39 cellular contexts compared by ENCODE assay signal in genomic region chr18:74346206-74346605, GRCh38. TPM values are rescaled to one million over a fixed set of nuclear protein-coding genes. Genes with fewer than 3 reads are reported as not detected.
"Had no signal": no experiment of that assay in that cellular context is flagged by ENCODE, and none has a peak within 500 bp of the region (broad histone marks: within the 10 kb centered on the region; RNA-seq: fewer than 3 reads in every experiment).

No MANE protein-coding gene starts in this region.

- H3K4me1 ChIP-seq: adrenal gland, ascending aorta, body of pancreas, breast epithelium had no signal

- FAIRE-seq: astrocyte, bronchial epithelial cell had no signal

- DNase-seq: activated effector memory CD4-positive, alpha-beta T cell treated with anti-CD3 and anti-CD28 coated beads, Interleukin-2, amount 50 U/mL, for 16 hours; activated effector memory CD4-positive, alpha-beta T cell treated with Interleukin-2 at 50 U/mL for 16 hours; activated gamma-delta T cell; activated gamma-delta T cell treated with Interleukin-2 at 50 U/mL for 16 hours; activated naive CD4-positive, alpha-beta T cell; activated naive CD4-positive, alpha-beta T cell treated with anti-CD3 and anti-CD28 coated beads for 36 hours; activated naive CD4-positive, alpha-beta T cell treated with anti-CD3 and anti-CD28 coated beads, Interleukin-2, amount 10 ng/mL, durations not matched to agents 7 days and 5 days; activated naive CD4-positive, alpha-beta T cell treated with anti-CD3 and anti-CD28 coated beads, Interleukin-2, amount 50 U/mL, for 16 hours; activated naive CD4-positive, alpha-beta T cell treated with Interleukin-2 at 50 U/mL for 16 hours; activated naive CD8-positive, alpha-beta T cell treated with anti-CD3 and anti-CD28 coated beads for 36 hours; activated naive CD8-positive, alpha-beta T cell treated with anti-CD3 and anti-CD28 coated beads, Interleukin-2, amount 10 ng/mL, durations not matched to agents 7 days and 5 days; activated naive CD8-positive, alpha-beta T cell treated with anti-CD3 and anti-CD28 coated beads, Interleukin-2, amount 50 U/mL, for 24 hours; activated T-cell treated with anti-CD3 and anti-CD28 coated beads, Interleukin-2, amount 50 U/mL, for 1 hour; activated T-cell treated with anti-CD3 and anti-CD28 coated beads, Interleukin-2, amount 50 U/mL, for 24 hours; activated T-cell treated with anti-CD3 and anti-CD28 coated beads, Interleukin-2, amount 50 U/mL, for 4 hours; activated T-cell treated with anti-CD3 and anti-CD28 coated beads, Interleukin-2, amount 50 U/mL, for 48 hours; activated T-cell treated with anti-CD3 and anti-CD28 coated beads, Interleukin-2, amount 50 U/mL, for 72 hours; adrenal gland; amniotic stem cell; amygdala; anterior cingulate cortex; aorta; body of pancreas; brain microvascular endothelial cell; caudate nucleus; central memory CD4-positive, alpha-beta T cell; cerebellar nuclear complex had no signal

- H3K4me3 ChIP-seq: adrenal gland, ascending aorta, body of pancreas, breast epithelium, cardiac muscle cell had no signal

- H3K27me3 ChIP-seq: adrenal gland, ascending aorta, body of pancreas, brain microvascular endothelial cell, breast epithelium, cardiac muscle cell had no signal

- H3K36me3 ChIP-seq: adrenal gland, ascending aorta, brain microvascular endothelial cell, breast epithelium, cardiac muscle cell had no signal

- H3K9me3 ChIP-seq: adrenal gland, ascending aorta, body of pancreas, breast epithelium had no signal

- ATAC-seq: activated naive CD4-positive, alpha-beta T cell treated with anti-CD3 and anti-CD28 coated beads, Interleukin-2, amount 50 U/mL, for 72 hours; activated naive CD8-positive, alpha-beta T cell treated with anti-CD3 and anti-CD28 coated beads, Interleukin-2, amount 50 U/mL, for 24 hours; activated T-cell treated with anti-CD3 and anti-CD28 coated beads, Interleukin-2, amount 50 U/mL, for 4 hours; activated T-cell treated with anti-CD3 and anti-CD28 coated beads, Interleukin-2, amount 50 U/mL, for 72 hours; activated T-helper 17 cell treated with anti-CD3 and anti-CD28 coated beads, Interleukin-2, amount 50 U/mL, for 72 hours; body of pancreas had no signal

- H3K27ac ChIP-seq: adrenal gland, ascending aorta, body of pancreas, brain microvascular endothelial cell, breast epithelium, cardiac muscle cell had no signal

RNA-seq across cellular contexts. Expression of gene C18orf63, which starts 30.6 kb away (rescaled TPM):
- total RNA-seq: activated naive CD4-positive, alpha-beta T cell treated with anti-CD3 and anti-CD28 coated beads for 36 hours; activated naive CD4-positive, alpha-beta T cell treated with anti-CD3 and anti-CD28 coated beads, Interleukin-2, amount 50 U/mL, for 72 hours; activated naive CD8-positive, alpha-beta T cell treated with anti-CD3 and anti-CD28 coated beads for 36 hours; activated naive CD8-positive, alpha-beta T cell treated with anti-CD3 and anti-CD28 coated beads, Interleukin-2, amount 10 ng/mL, durations not matched to agents 7 days and 5 days; activated T-cell treated with anti-CD3 and anti-CD28 coated beads, Interleukin-2, amount 50 U/mL, for 4 hours; activated T-cell treated with anti-CD3 and anti-CD28 coated beads, Interleukin-2, amount 50 U/mL, for 72 hours; activated T-helper 1 cell treated with anti-CD3 and anti-CD28 coated beads, Interleukin-12 subunit alpha, Interleukin-12 subunit beta, Interleukin-2, Interleukin-4 antibody, amounts not matched to agents 30 ng/mL and 10 ng/mL and 1 ng/mL, durations not matched to agents 14 hours and 24 hours and 36 hours; activated T-helper 17 cell treated with anti-CD3 and anti-CD28 coated beads, Interleukin-2, amount 50 U/mL, for 72 hours; activated T-helper 2 cell treated with anti-CD3 and anti-CD28 coated beads, Interferon-gamma antibody, Interleukin-2, Interleukin-4, amounts not matched to agents 10 μg/mL and 5 μg/mL and 100 μg/mL, durations not matched to agents 14 hours and 24 hours and 36 hours; adrenal gland; aorta; ascending aorta; astrocyte; body of pancreas; bronchial epithelial cell; cardiac muscle cell; cardiac septum; cerebellum; chondrocyte had no signal
- polyA plus RNA-seq: adrenal gland, aorta, cardiac muscle cell had no signal
